In genomic region chr11:83852012-83852411, GRCh38 we compare ENCODE assay signal across 9 cellular contexts.
"Had no signal": no experiment of that assay in that cellular context is flagged by ENCODE, and none has a peak within 500 bp of the region (broad histone marks: within the 10 kb centered on the region; RNA-seq: fewer than 3 reads in every experiment).

No MANE protein-coding gene starts in this region.

- H3K4me3 ChIP-seq: GM23248, HAP-1, K562 had no signal

- H3K9ac ChIP-seq: GM23248 had no signal

- H3K27ac ChIP-seq: GM23248, HL-60 had no signal

- H2AFZ ChIP-seq: GM23248 had no signal

- ATAC-seq: HCT116, K562 had no signal

- DNase-seq: GM23248, GOT3, H7, HFFc6, IMR-90 had no signal

- H3K36me3 ChIP-seq: HAP-1 had no signal

- H3K4me1 ChIP-seq: HAP-1 had no signal

- H3K9me3 ChIP-seq: HAP-1 had no signal
